Comparison of ENCODE assay signal across 2 cellular contexts in the genomic region with DNA sequence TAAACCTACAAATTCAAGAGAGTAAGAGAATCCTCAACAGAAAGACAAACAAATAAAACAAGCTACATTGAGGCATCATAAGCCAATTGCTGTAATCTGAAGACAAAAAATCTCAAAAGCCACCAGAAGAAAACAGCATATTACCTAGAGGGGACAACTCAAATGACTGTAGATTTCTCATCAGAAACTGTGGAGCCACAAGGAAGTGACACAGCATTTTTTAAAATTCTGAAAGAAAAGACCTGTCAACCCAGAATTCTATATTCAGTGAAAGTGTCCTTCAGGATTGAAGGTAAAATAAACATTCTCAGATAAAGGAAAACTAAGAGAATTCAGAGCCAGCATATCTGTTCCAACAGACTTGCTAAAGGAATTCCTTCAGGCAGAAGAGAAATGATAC.
TF ChIP-seq lines count a peak whose summit lies in the region.

No MANE protein-coding gene starts in this region.

TF ChIP-seq in HepG2, 621 proteins besides CTCF, POLR2A, EP300 and RAD21 (continued from another document):
- TF ChIP-seq, protein P1, sequence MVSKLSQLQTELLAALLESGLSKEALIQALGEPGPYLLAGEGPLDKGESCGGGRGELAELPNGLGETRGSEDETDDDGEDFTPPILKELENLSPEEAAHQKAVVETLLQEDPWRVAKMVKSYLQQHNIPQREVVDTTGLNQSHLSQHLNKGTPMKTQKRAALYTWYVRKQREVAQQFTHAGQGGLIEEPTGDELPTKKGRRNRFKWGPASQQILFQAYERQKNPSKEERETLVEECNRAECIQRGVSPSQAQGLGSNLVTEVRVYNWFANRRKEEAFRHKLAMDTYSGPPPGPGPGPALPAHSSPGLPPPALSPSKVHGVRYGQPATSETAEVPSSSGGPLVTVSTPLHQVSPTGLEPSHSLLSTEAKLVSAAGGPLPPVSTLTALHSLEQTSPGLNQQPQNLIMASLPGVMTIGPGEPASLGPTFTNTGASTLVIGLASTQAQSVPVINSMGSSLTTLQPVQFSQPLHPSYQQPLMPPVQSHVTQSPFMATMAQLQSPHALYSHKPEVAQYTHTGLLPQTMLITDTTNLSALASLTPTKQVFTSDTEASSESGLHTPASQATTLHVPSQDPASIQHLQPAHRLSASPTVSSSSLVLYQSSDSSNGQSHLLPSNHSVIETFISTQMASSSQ (IDR thresholded peaks at IDR 0.05; ENCODE audit: low read depth) = no peak
- TF ChIP-seq, protein P1 (CRISPR knock-in tag; IDR thresholded peaks at IDR 0.05; ENCODE audit: borderline replicate concordance) = no peak

TF ChIP-seq in K562, 482 proteins besides CTCF, POLR2A, EP300 and RAD21 (continued from another document):
- TF ChIP-seq JUND (IDR thresholded peaks at IDR 0.05; ENCODE audit: borderline replicate concordance, low read depth, low read length) (no peak), JUND (tag; IDR thresholded peaks at IDR 0.05; ENCODE audit: borderline replicate concordance, low read depth, low read length) (no peak), ZKSCAN1 (IDR thresholded peaks at IDR 0.05; ENCODE audit: low read depth, low read length) (no peak), MAFG (tag; conservative IDR thresholded peaks at IDR 0.05) (peak; percentile 48; the same call in 1 of the 2 replicates), CCAR2 (IDR thresholded peaks at IDR 0.05; ENCODE audit: low read depth, low read length) (no peak), HNRNPUL1 (IDR thresholded peaks at IDR 0.05; ENCODE audit: low read length) (no peak), SRSF1 (IDR thresholded peaks at IDR 0.05; ENCODE audit: low read depth, low read length) (no peak), RBFOX2 (IDR thresholded peaks at IDR 0.05; ENCODE audit: low read depth, low read length) (no peak), ZNF316 (IDR thresholded peaks at IDR 0.05) (peak; percentile 64; the same call in 1 of the 2 replicates), ZNF263 (CRISPR knock-in tag; IDR thresholded peaks at IDR 0.05; ENCODE audit: borderline replicate concordance) (no peak), ETV6 (IDR thresholded peaks at IDR 0.05; ENCODE audit: borderline replicate concordance in 1 of 2, low read depth in 2 of 2, low read length in 1 of 2) (no peak), ETV6 (CRISPR knock-in tag; IDR thresholded peaks at IDR 0.05; ENCODE audit: borderline replicate concordance) (no peak), SRSF7 (optimal IDR thresholded peaks at IDR 0.05; ENCODE audit: low read depth, low read length) (no peak), GATAD2A (IDR thresholded peaks at IDR 0.05) (no peak), NFE2 (IDR thresholded peaks at IDR 0.05; ENCODE audit: low read depth) (peak; percentile 64), SMARCC2 (IDR thresholded peaks at IDR 0.05; ENCODE audit: low read depth) (no peak), TAF15 (IDR thresholded peaks at IDR 0.05; ENCODE audit: low read depth, low read length) (no peak), NELFE (IDR thresholded peaks at IDR 0.05; ENCODE audit: insufficient read depth, insufficient read length) (no peak), IFI16 (CRISPR knock-in tag; IDR thresholded peaks at IDR 0.05) (no peak), CXXC5 (CRISPR knock-in tag; IDR thresholded peaks at IDR 0.05) (no peak), KDM1A (IDR thresholded peaks at IDR 0.05) (no peak), ZNF274 (IDR thresholded peaks at IDR 0.05; ENCODE audit: borderline replicate concordance, low read depth, low read length) (no peak), SNRNP70 (optimal IDR thresholded peaks at IDR 0.05; ENCODE audit: low read depth, low read length) (no peak), BACH1 (tag; IDR thresholded peaks at IDR 0.05) (no peak), C11orf30 (IDR thresholded peaks at IDR 0.05; ENCODE audit: low read depth) (peak; percentile 45; the same call in 1 of the 2 replicates), PHF8 (IDR thresholded peaks at IDR 0.05; ENCODE audit: borderline replicate concordance, low read length) (no peak), POLR3A (IDR thresholded peaks at IDR 0.05; ENCODE audit: borderline replicate concordance, extremely low read depth, insufficient read depth, insufficient read length) (no peak), HDAC6 (IDR thresholded peaks at IDR 0.05; ENCODE audit: low read depth, low read length) (no peak)
- TF ChIP-seq, protein P2, sequence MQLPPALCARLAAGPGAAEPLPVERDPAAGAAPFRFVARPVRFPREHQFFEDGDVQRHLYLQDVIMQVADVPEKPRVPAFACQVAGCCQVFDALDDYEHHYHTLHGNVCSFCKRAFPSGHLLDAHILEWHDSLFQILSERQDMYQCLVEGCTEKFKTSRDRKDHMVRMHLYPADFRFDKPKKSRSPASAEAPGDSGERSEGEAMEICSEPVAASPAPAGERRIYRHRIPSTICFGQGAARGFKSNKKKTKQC (CRISPR knock-in tag; IDR thresholded peaks at IDR 0.05) = no peak
- TF ChIP-seq, protein P3, sequence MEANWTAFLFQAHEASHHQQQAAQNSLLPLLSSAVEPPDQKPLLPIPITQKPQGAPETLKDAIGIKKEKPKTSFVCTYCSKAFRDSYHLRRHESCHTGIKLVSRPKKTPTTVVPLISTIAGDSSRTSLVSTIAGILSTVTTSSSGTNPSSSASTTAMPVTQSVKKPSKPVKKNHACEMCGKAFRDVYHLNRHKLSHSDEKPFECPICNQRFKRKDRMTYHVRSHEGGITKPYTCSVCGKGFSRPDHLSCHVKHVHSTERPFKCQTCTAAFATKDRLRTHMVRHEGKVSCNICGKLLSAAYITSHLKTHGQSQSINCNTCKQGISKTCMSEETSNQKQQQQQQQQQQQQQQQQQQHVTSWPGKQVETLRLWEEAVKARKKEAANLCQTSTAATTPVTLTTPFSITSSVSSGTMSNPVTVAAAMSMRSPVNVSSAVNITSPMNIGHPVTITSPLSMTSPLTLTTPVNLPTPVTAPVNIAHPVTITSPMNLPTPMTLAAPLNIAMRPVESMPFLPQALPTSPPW (CRISPR knock-in tag; IDR thresholded peaks at IDR 0.05) = no peak
- TF ChIP-seq, protein P4, sequence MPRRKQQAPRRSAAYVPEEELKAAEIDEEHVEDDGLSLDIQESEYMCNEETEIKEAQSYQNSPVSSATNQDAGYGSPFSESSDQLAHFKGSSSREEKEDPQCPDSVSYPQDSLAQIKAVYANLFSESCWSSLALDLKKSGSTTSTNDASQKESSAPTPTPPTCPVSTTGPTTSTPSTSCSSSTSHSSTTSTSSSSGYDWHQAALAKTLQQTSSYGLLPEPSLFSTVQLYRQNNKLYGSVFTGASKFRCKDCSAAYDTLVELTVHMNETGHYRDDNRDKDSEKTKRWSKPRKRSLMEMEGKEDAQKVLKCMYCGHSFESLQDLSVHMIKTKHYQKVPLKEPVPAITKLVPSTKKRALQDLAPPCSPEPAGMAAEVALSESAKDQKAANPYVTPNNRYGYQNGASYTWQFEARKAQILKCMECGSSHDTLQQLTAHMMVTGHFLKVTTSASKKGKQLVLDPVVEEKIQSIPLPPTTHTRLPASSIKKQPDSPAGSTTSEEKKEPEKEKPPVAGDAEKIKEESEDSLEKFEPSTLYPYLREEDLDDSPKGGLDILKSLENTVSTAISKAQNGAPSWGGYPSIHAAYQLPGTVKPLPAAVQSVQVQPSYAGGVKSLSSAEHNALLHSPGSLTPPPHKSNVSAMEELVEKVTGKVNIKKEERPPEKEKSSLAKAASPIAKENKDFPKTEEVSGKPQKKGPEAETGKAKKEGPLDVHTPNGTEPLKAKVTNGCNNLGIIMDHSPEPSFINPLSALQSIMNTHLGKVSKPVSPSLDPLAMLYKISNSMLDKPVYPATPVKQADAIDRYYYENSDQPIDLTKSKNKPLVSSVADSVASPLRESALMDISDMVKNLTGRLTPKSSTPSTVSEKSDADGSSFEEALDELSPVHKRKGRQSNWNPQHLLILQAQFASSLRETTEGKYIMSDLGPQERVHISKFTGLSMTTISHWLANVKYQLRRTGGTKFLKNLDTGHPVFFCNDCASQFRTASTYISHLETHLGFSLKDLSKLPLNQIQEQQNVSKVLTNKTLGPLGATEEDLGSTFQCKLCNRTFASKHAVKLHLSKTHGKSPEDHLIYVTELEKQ (CRISPR knock-in tag; IDR thresholded peaks at IDR 0.05) = no peak
- TF ChIP-seq, protein P5, sequence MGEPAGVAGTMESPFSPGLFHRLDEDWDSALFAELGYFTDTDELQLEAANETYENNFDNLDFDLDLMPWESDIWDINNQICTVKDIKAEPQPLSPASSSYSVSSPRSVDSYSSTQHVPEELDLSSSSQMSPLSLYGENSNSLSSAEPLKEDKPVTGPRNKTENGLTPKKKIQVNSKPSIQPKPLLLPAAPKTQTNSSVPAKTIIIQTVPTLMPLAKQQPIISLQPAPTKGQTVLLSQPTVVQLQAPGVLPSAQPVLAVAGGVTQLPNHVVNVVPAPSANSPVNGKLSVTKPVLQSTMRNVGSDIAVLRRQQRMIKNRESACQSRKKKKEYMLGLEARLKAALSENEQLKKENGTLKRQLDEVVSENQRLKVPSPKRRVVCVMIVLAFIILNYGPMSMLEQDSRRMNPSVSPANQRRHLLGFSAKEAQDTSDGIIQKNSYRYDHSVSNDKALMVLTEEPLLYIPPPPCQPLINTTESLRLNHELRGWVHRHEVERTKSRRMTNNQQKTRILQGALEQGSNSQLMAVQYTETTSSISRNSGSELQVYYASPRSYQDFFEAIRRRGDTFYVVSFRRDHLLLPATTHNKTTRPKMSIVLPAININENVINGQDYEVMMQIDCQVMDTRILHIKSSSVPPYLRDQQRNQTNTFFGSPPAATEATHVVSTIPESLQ (CRISPR knock-in tag; IDR thresholded peaks at IDR 0.05) = no peak
TF ChIP-seq in K562: peak in this region for 4.
